Comparison of ENCODE assay signal across 20 cellular contexts in genomic region chr11:117570701-117571100, GRCh38.
DNase-seq lines count a peak whose midpoint lies in the region; ATAC-seq and TF ChIP-seq lines count a peak whose summit lies in the region.
"Had no signal": no experiment of that assay in that cellular context is flagged by ENCODE, and none has a peak within 500 bp of the region (broad histone marks: within the 10 kb centered on the region; RNA-seq: fewer than 3 reads in every experiment).

No MANE protein-coding gene starts in this region.

- no peaks in the 10 kb centered on the region for H3K9me3 Mint-ChIP-seq in chondrocyte (ENCODE audit: low read depth)
- H3K9me3 Mint-ChIP-seq: activated naive CD8-positive, alpha-beta T cell treated with anti-CD3 and anti-CD28 coated beads for 36 hours; stimulated activated naive B cell treated with anti-CD40 and anti-IgM and Interleukin-4, amounts not matched to agents 10 μg/mL and 1 μg/mL and 100 μg/mL, for 72 hours had no signal

- H3K36me3 Mint-ChIP-seq in chondrocyte (ENCODE audit: low read depth), result no peaks in the 10 kb centered on the region
- H3K36me3 Mint-ChIP-seq: activated naive CD8-positive, alpha-beta T cell treated with anti-CD3 and anti-CD28 coated beads for 36 hours had no signal

- TF ChIP-seq CTCF in chondrocyte (IDR thresholded peaks at IDR 0.05), result no peak

- ATAC-seq in GM18519 (IDR thresholded peaks at IDR 0.05; ENCODE audit: low FRiP score, unreplicated experiment), result no peak
- ATAC-seq: right lobe of liver; stimulated activated naive B cell treated with anti-CD40 and anti-IgM and Interleukin-4, amounts not matched to agents 10 μg/mL and 1 μg/mL and 100 μg/mL, for 72 hours had no signal

- H3K27me3 Mint-ChIP-seq in chondrocyte (ENCODE audit: low read depth), result peaks cover 14% of the 10 kb centered on the region
- H3K27me3 Mint-ChIP-seq: activated naive CD8-positive, alpha-beta T cell treated with anti-CD3 and anti-CD28 coated beads for 36 hours had no signal

- H3K4me3 Mint-ChIP-seq in chondrocyte (ENCODE audit: unreplicated experiment), result no peak overlapping the region
- H3K4me3 Mint-ChIP-seq: activated naive CD8-positive, alpha-beta T cell treated with anti-CD3 and anti-CD28 coated beads for 36 hours; stimulated activated naive B cell treated with anti-CD40 and anti-IgM and Interleukin-4, amounts not matched to agents 10 μg/mL and 1 μg/mL and 100 μg/mL, for 72 hours had no signal

- DNase-seq in NCI-H510A treated with DMSO at 0.1 percent for 48 hours (lab: John Stamatoyannopoulos, UW) (peak; percentile 34), NCI-H510A (lab: John Stamatoyannopoulos, UW) (no peak), DMS79 treated with DMSO at 0.1 percent for 48 hours (lab: John Stamatoyannopoulos, UW) (peak; percentile 77), chondrocyte (ENCODE audit: low spot score) (peak; percentile 70), superior temporal gyrus (ENCODE audit: extremely low spot score) (peak; percentile 59), NCI-H748 (lab: John Stamatoyannopoulos, UW; ENCODE audit: unreplicated experiment) (no peak)
- DNase-seq: ACHN; activated CD4-positive, alpha-beta T cell treated with anti-CD3 and anti-CD28 coated beads for 4 hours; activated CD8-positive, alpha-beta memory T cell treated with anti-CD3 and anti-CD28 coated beads for 24 hours; activated effector memory CD4-positive, alpha-beta T cell treated with Interleukin-2 at 50 U/mL for 16 hours; activated naive CD8-positive, alpha-beta T cell treated with anti-CD3 and anti-CD28 coated beads for 36 hours; dermis blood vessel endothelial cell; GOT3; mesenchymal stem cell; PC-9; stimulated activated CD4-positive, alpha-beta T cell treated with anti-CD3 and anti-CD28 coated beads, Interleukin-15, amount 100 ng/mL, for 24 hours; stimulated activated naive B cell treated with anti-CD40 and anti-IgM and Interleukin-4, amounts not matched to agents 10 μg/mL and 1 μg/mL and 100 μg/mL, for 72 hours had no signal

- no peak overlapping the region for H3K27ac Mint-ChIP-seq in chondrocyte (ENCODE audit: unreplicated experiment)
- H3K27ac Mint-ChIP-seq: activated naive CD8-positive, alpha-beta T cell treated with anti-CD3 and anti-CD28 coated beads for 36 hours; progenitor cell of endocrine pancreas; stimulated activated naive B cell treated with anti-CD40 and anti-IgM and Interleukin-4, amounts not matched to agents 10 μg/mL and 1 μg/mL and 100 μg/mL, for 72 hours had no signal

- no peaks in the 10 kb centered on the region for H3K4me1 Mint-ChIP-seq in chondrocyte (ENCODE audit: low read depth)
- H3K4me1 Mint-ChIP-seq: stimulated activated naive B cell treated with anti-CD40 and anti-IgM and Interleukin-4, amounts not matched to agents 10 μg/mL and 1 μg/mL and 100 μg/mL, for 72 hours had no signal

Comparison
In these comparisons a context has a peak if more than half of its experiments do, and no peak if none do; other contexts are left out.
1. DNase-seq: peak in NCI-H510A treated with DMSO at 0.1 percent for 48 hours (single experiment), DMS79 treated with DMSO at 0.1 percent for 48 hours (single experiment), chondrocyte (single experiment) and superior temporal gyrus (single experiment); none in NCI-H510A (single experiment) and NCI-H748 (single experiment).